Comparison of ENCODE assay signal across 8 cellular contexts in genomic region chr12:101697930-101698781, GRCh38. TPM values are rescaled to one million over a fixed set of nuclear protein-coding genes. Genes with fewer than 3 reads are reported as not detected.
A peak's percentile ranks its signal among the peaks of the same experiment; 100 is the strongest.
DNase-seq lines count a peak whose midpoint lies in the region; ATAC-seq and TF ChIP-seq lines count a peak whose summit lies in the region.

No MANE protein-coding gene starts in this region.

- no peaks in the 10 kb centered on the region for H3K9me3 Mint-ChIP-seq in WTC11

- POLR2A ChIA-PET in WTC11 (lab: Charles Lee) = no interaction called here

- H3K27ac Mint-ChIP-seq in WTC11 = no peak overlapping the region; the same call in 1 of the 2 replicates

- H3K79me1 ChIP-seq in mesenchymal stem cell (replicated peaks; ENCODE audit: low read length, poor library complexity, severe bottlenecking) = peaks cover 10% of the 10 kb centered on the region

- H2AFZ ChIP-seq in mesenchymal stem cell (ENCODE audit: low read depth, low read length) = peak overlapping the region; percentile 80

- peak overlapping the region; percentile 92 for H2BK120ac ChIP-seq in mesenchymal stem cell (ENCODE audit: low read depth, low read length)

- under 1% methylated on average over 60 of the region's 67 CpGs for WGBS in mesenchymal stem cell

- peak overlapping the region; percentile 92 for H3K9ac ChIP-seq in mesenchymal stem cell (ENCODE audit: low read length)
- peak overlapping the region; percentile 66 to 91 (median 87) for H3K9ac ChIP-seq in subcutaneous abdominal adipose tissue (ENCODE audit: low read length in 5 of 5)

- no peak overlapping the region for H3K27ac ChIP-seq in mesenchymal stem cell (ENCODE audit: low read length, poor library complexity, severe bottlenecking)
- peak overlapping the region; percentile 96 for H3K27ac ChIP-seq in subcutaneous abdominal adipose tissue (ENCODE audit: low read depth, low read length)

- H3K23ac ChIP-seq in mesenchymal stem cell (ENCODE audit: low read length in 2 of 2) = peak overlapping the region; percentile 63 to 79

- H3K36me3 ChIP-seq in H7 (replicated peaks; ENCODE audit: control insufficient read depth, insufficient read depth, low read length) (no peaks in the 10 kb centered on the region), mesenchymal stem cell (ENCODE audit: control insufficient read depth in 1 of 2, insufficient read depth in 2 of 2, low read depth in 1 of 2, low read length in 2 of 2) (no peaks in the 10 kb centered on the region), subcutaneous abdominal adipose tissue (ENCODE audit: control insufficient read depth in 5 of 5, insufficient read depth in 5 of 5, low read length in 5 of 5) (no peaks in the 10 kb centered on the region)

- ATAC-seq in WTC11 = peak; percentile 2

- peak overlapping the region; percentile 81 to 92 for H3K4ac ChIP-seq in mesenchymal stem cell (ENCODE audit: low read depth in 1 of 2, low read length in 2 of 2)

- H3K27me3 ChIP-seq in H7 (ENCODE audit: control insufficient read depth, insufficient read depth, low read length) (peaks cover 7% of the 10 kb centered on the region), mesenchymal stem cell (ENCODE audit: control insufficient read depth in 1 of 2, insufficient read depth in 1 of 2, low read length in 2 of 2) (no peaks in the 10 kb centered on the region), subcutaneous abdominal adipose tissue (ENCODE audit: control insufficient read depth in 5 of 5, insufficient read depth in 4 of 5, low read length in 5 of 5) (no peaks in the 10 kb centered on the region)

- peak overlapping the region; percentile 97 for H4K8ac ChIP-seq in mesenchymal stem cell (ENCODE audit: low read length)

- H4K91ac ChIP-seq in mesenchymal stem cell (ENCODE audit: low read length) = peak overlapping the region; percentile 92

- H3K36me3 Mint-ChIP-seq in WTC11 = no peaks in the 10 kb centered on the region

- peak overlapping the region in 1 of 2 experiments; percentile 95 for H3K14ac ChIP-seq in mesenchymal stem cell (ENCODE audit: low read length in 2 of 2)

- H3K27me3 Mint-ChIP-seq in WTC11 (ENCODE audit: low read depth) = peaks cover 23% of the 10 kb centered on the region

- peak overlapping the region; percentile 5 for H2BK5ac ChIP-seq in mesenchymal stem cell (ENCODE audit: low read depth, low read length, poor library complexity, severe bottlenecking)

- CTCF ChIA-PET in WTC11 (lab: Charles Lee) = interaction anchor here (0.8 to 1.4 kb wide), 3 partner anchors 15 to 142 kb away, joined by 3 to 7 read pairs (median 5); no protein-coding TSS in a partner anchor

- peak; percentile 1 to 5 for DNase-seq in activated CD4-positive, alpha-beta T cell treated with anti-CD3 and anti-CD28 coated beads for 4 hours
- no peak for DNase-seq in activated CD4-positive, alpha-beta T cell treated with anti-CD3 and anti-CD28 coated beads, Interleukin-2, amount 50 U/mL, for 4 hours
- DNase-seq in H7 (peak; percentile 56), KG1 (lab: John Stamatoyannopoulos, UW) (peak; percentile 42), WTC11 (ENCODE audit: low spot score) (no peak), epithelial cell of esophagus (ENCODE audit: low read depth) (peak; percentile 40), mesenchymal stem cell (peak; percentile 48)

- TF ChIP-seq CTCF in WTC11 (IDR thresholded peaks at IDR 0.05) = no peak
- TF ChIP-seq CTCF in epithelial cell of esophagus (IDR thresholded peaks at IDR 0.05; ENCODE audit: insufficient read depth, low read depth, low read length, missing control alignments) = peak; percentile 2

- H3K4me3 ChIP-seq in H7 (ENCODE audit: insufficient read depth, low read depth, low read length) = peak overlapping the region; percentile 94
- H3K4me3 ChIP-seq in epithelial cell of esophagus (ENCODE audit: low read length) = peak overlapping the region; percentile 62
- peak overlapping the region; percentile 95 to 99 for H3K4me3 ChIP-seq in mesenchymal stem cell (ENCODE audit: insufficient read depth in 1 of 2, low read depth in 1 of 2, low read length in 2 of 2)
- peak overlapping the region; percentile 71 to 97 (median 86) for H3K4me3 ChIP-seq in subcutaneous abdominal adipose tissue (ENCODE audit: low read depth in 1 of 5, low read length in 5 of 5)

- peak overlapping the region; percentile 94 for H2BK15ac ChIP-seq in mesenchymal stem cell (ENCODE audit: low read depth, poor library complexity, severe bottlenecking)

- peaks cover 3% of the 10 kb centered on the region for H3K9me3 ChIP-seq in mesenchymal stem cell (ENCODE audit: control insufficient read depth, low read length)
- H3K9me3 ChIP-seq in subcutaneous abdominal adipose tissue (ENCODE audit: control insufficient read depth in 5 of 5, low read length in 5 of 5) = no peaks in the 10 kb centered on the region

- no peak overlapping the region for H2AK5ac ChIP-seq in mesenchymal stem cell (ENCODE audit: low read length, severe bottlenecking)

- peak overlapping the region; percentile 97 for H3K4me2 ChIP-seq in mesenchymal stem cell (ENCODE audit: low read length, poor library complexity, severe bottlenecking)

- H3K18ac ChIP-seq in mesenchymal stem cell (ENCODE audit: low read depth in 1 of 2, low read length in 2 of 2) = peak overlapping the region; percentile 70 to 98

- H3K4me1 ChIP-seq in mesenchymal stem cell (ENCODE audit: control insufficient read depth, insufficient read depth, low read depth, low read length) (peaks cover 8% of the 10 kb centered on the region), subcutaneous abdominal adipose tissue (ENCODE audit: control insufficient read depth in 5 of 5, insufficient read depth in 5 of 5, low read length in 5 of 5) (peaks cover 0 to 41% (median 40%) of the 10 kb centered on the region in 5 donors)

- H3K4me1 Mint-ChIP-seq in WTC11 = peaks cover 35% of the 10 kb centered on the region

- peak overlapping the region in 1 of 2 experiments; percentile 57 for H2BK12ac ChIP-seq in mesenchymal stem cell (ENCODE audit: low read length in 2 of 2)

- peak overlapping the region; percentile 89 for H3K4me3 Mint-ChIP-seq in WTC11

TF ChIP-seq in WTC11, 78 proteins besides CTCF, POLR2A, EP300 and RAD21:
- TF ChIP-seq TEAD1 (CRISPR knock-in tag; IDR thresholded peaks at IDR 0.05) = 0 out of 2 replicates have a peak, but pooled peaks have one; percentile 17
- TF ChIP-seq, protein P1, sequence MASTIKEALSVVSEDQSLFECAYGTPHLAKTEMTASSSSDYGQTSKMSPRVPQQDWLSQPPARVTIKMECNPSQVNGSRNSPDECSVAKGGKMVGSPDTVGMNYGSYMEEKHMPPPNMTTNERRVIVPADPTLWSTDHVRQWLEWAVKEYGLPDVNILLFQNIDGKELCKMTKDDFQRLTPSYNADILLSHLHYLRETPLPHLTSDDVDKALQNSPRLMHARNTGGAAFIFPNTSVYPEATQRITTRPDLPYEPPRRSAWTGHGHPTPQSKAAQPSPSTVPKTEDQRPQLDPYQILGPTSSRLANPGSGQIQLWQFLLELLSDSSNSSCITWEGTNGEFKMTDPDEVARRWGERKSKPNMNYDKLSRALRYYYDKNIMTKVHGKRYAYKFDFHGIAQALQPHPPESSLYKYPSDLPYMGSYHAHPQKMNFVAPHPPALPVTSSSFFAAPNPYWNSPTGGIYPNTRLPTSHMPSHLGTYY (CRISPR knock-in tag; IDR thresholded peaks at IDR 0.05) = no peak

RNA-seq across cellular contexts. Expression of gene CHPT1, which starts 0.7 kb away (rescaled TPM):
- total RNA-seq in H7 (2014; rRNA removed; shearing (Covaris generic)) = 27.8 and 31.2 TPM in 2 replicates
- total RNA-seq in WTC11 (2021) = 17.6 to 19.8 TPM (median 19.1 TPM) in 3 replicates
- 29.9 TPM for polyA plus RNA-seq in mesenchymal stem cell (2013, experiment 1 of 2)
- polyA plus RNA-seq in mesenchymal stem cell (2013, experiment 2 of 2) = 31.3 TPM

RNA-seq across cellular contexts. Expression of gene SYCP3, which starts 41.1 kb away (rescaled TPM):
- not detected in 2 replicates for total RNA-seq in H7 (2014; rRNA removed; shearing (Covaris generic))
- total RNA-seq in WTC11 (2021) = 0.15 TPM in 1 of 3 replicates, not detected in the others
- 0.03 TPM for polyA plus RNA-seq in mesenchymal stem cell (2013, experiment 1 of 2)
- polyA plus RNA-seq in mesenchymal stem cell (2013, experiment 2 of 2) = 0.10 TPM

Comparison
In these comparisons a context has a peak if more than half of its experiments do, and no peak if none do; other contexts are left out.
1. DNase-seq: peak in activated CD4-positive, alpha-beta T cell treated with anti-CD3 and anti-CD28 coated beads for 4 hours (2 of 2), H7 (single experiment), KG1 (single experiment), epithelial cell of esophagus (single experiment) and mesenchymal stem cell (single experiment); none in activated CD4-positive, alpha-beta T cell treated with anti-CD3 and anti-CD28 coated beads, Interleukin-2, amount 50 U/mL, for 4 hours (0 of 2) and WTC11 (single experiment).
2. Peak in every context shown above with its lines, with median percentiles within 50 percentile points of each other: H3K4me3 ChIP-seq.